Comparison of ENCODE assay signal across 12 cellular contexts in genomic region chr4:38760915-38761314, GRCh38. TPM values are rescaled to one million over a fixed set of nuclear protein-coding genes. Genes with fewer than 3 reads are reported as not detected.
DNase-seq lines count a peak whose midpoint lies in the region; ATAC-seq, FAIRE-seq and TF ChIP-seq lines count a peak whose summit lies in the region.
"Had no signal": no experiment of that assay in that cellular context is flagged by ENCODE, and none has a peak within 500 bp of the region (broad histone marks: within the 10 kb centered on the region; RNA-seq: fewer than 3 reads in every experiment).

No MANE protein-coding gene starts in this region.

- no peaks in the 10 kb centered on the region for H4K20me1 ChIP-seq in HepG2 (ENCODE audit: insufficient read depth, low read length)

- no TSS peak for BruUV-seq in HepG2 (replicated peaks; lab: Mats Ljungman, UMichigan)

- H3K79me2 ChIP-seq in HepG2 (ENCODE audit: insufficient read depth, low read length), result no peaks in the 10 kb centered on the region

- no peak overlapping the region for H3K9ac ChIP-seq in liver (ENCODE audit: low read depth in 1 of 2, low read length in 2 of 2)
- no peak overlapping the region for H3K9ac ChIP-seq in HepG2 (ENCODE audit: insufficient read depth, low read depth, low read length)

- no peak overlapping the region for H2AFZ ChIP-seq in HepG2 (ENCODE audit: low read length)

- no peak for DNase-seq in HepG2 (ENCODE audit: low spot score)
- peak in 1 of 3 donors; percentile 68 for DNase-seq in Peyer's patch
- no peak for DNase-seq in upper lobe of right lung
- DNase-seq in left ventricle myocardium inferior, result no peak
- no peak for DNase-seq in NCI-H2081 treated with DMSO at 0.1 percent for 48 hours (lab: John Stamatoyannopoulos, UW)
- no peak for DNase-seq in stomach
- DNase-seq: NCI-H1436 had no signal

- H3K27me3 ChIP-seq in liver (ENCODE audit: control insufficient read depth in 4 of 4, insufficient read depth in 4 of 4, low read length in 3 of 4) (no peaks in the 10 kb centered on the region), HepG2 (ENCODE audit: control insufficient read depth in 1 of 2, insufficient read depth in 2 of 2, low read length in 2 of 2) (peaks cover 0 to 12% of the 10 kb centered on the region in 2 experiments; a peak in 2 of 5 replicates), Peyer's patch (no peaks in the 10 kb centered on the region), upper lobe of right lung (no peaks in the 10 kb centered on the region), left ventricle myocardium inferior (ENCODE audit: low read depth) (no peaks in the 10 kb centered on the region), stomach (no peaks in the 10 kb centered on the region)
- H3K27me3 ChIP-seq: breast epithelium, sigmoid colon had no signal

- POLR2A ChIA-PET in HepG2 (lab: Yijun Ruan, JAX), result no interaction called here

- in situ Hi-C loops in HepG2 (cut with HindIII; ENCODE audit: extremely low pct_ligation_motif_present, low pct_unique_long_range_greater_than_20kb), result loop anchor here (25.0 kb wide), 1 partner anchor 376 kb away; no protein-coding TSS in a partner anchor

- H3K36me3 ChIP-seq in liver (ENCODE audit: control insufficient read depth in 4 of 4, insufficient read depth in 3 of 4, low read depth in 1 of 4, low read length in 3 of 4) (no peaks in the 10 kb centered on the region), HepG2 (replicated peaks in 1 of 2; ENCODE audit: control insufficient read depth in 1 of 2, insufficient read depth in 2 of 2, low read length in 2 of 2) (no peaks in the 10 kb centered on the region), Peyer's patch (no peaks in the 10 kb centered on the region), upper lobe of right lung (no peaks in the 10 kb centered on the region), left ventricle myocardium inferior (no peaks in the 10 kb centered on the region), stomach (no peaks in the 10 kb centered on the region)
- H3K36me3 ChIP-seq: breast epithelium, sigmoid colon had no signal

- H3K4me1 ChIP-seq in liver (ENCODE audit: control insufficient read depth in 4 of 4, insufficient read depth in 4 of 4, low read length in 3 of 4), result peaks cover 0 to 3% (median 1%) of the 10 kb centered on the region in 4 donors
- no peaks in the 10 kb centered on the region for H3K4me1 ChIP-seq in HepG2 (ENCODE audit: insufficient read depth, low read length)
- H3K4me1 ChIP-seq in Peyer's patch, result no peaks in the 10 kb centered on the region
- peaks cover 4% of the 10 kb centered on the region for H3K4me1 ChIP-seq in upper lobe of right lung
- peaks cover 7% of the 10 kb centered on the region for H3K4me1 ChIP-seq in left ventricle myocardium inferior
- H3K4me1 ChIP-seq in stomach, result peaks cover 0 to 6% (median 5%) of the 10 kb centered on the region in 4 donors
- H3K4me1 ChIP-seq: breast epithelium had no signal

- WGBS in liver, result 94% methylated on average over 5 of the region's 5 CpGs
- 62% methylated on average over 5 of the region's 5 CpGs for WGBS in HepG2 (ENCODE audit: low lambda C conversion rate)
- 86 to 95% (median 93%) methylated on average over 5 of the region's 5 CpGs for WGBS in stomach, 5 donors

- H3K4me3 ChIP-seq in liver (ENCODE audit: low read depth in 1 of 3, low read length in 3 of 3) (no peak overlapping the region), HepG2 (replicated peaks in 1 of 3; ENCODE audit: insufficient read depth in 1 of 3, low read depth in 2 of 3, low read length in 3 of 3) (no peak overlapping the region), Peyer's patch (peak overlapping the region in 1 of 4 donors; percentile 13), upper lobe of right lung (no peak overlapping the region), left ventricle myocardium inferior (no peak overlapping the region), stomach (no peak overlapping the region)
- H3K4me3 ChIP-seq: breast epithelium, sigmoid colon had no signal

- TF ChIP-seq CTCF in liver (IDR thresholded peaks at IDR 0.05; ENCODE audit: low read depth, low read length, missing input control), result no peak
- TF ChIP-seq CTCF in HepG2 (CRISPR knock-in tag; IDR thresholded peaks at IDR 0.05), result no peak
- TF ChIP-seq CTCF in Peyer's patch (IDR thresholded peaks at IDR 0.05), result peak in 1 of 6 experiments; percentile 26
- TF ChIP-seq CTCF in upper lobe of right lung (IDR thresholded peaks at IDR 0.05), result no peak
- TF ChIP-seq CTCF in left ventricle myocardium inferior (IDR thresholded peaks at IDR 0.05; ENCODE audit: borderline replicate concordance), result no peak
- TF ChIP-seq CTCF in stomach (IDR thresholded peaks at IDR 0.05), result no peak

- CTCF ChIA-PET in HepG2 (lab: Yijun Ruan, JAX; ENCODE audit: low intra/inter-chr PET ratio, low total read pairs), result no interaction called here

- TF ChIP-seq EP300 in HepG2 (IDR thresholded peaks at IDR 0.05; ENCODE audit: low read depth in 2 of 2, low read length in 2 of 2), result no peak
- no peak for TF ChIP-seq EP300 in HepG2 (CRISPR knock-in tag; IDR thresholded peaks at IDR 0.05; ENCODE audit: borderline replicate concordance)
- TF ChIP-seq EP300 in stomach (IDR thresholded peaks at IDR 0.05), result no peak

- no peak for ATAC-seq in HepG2
- peak; percentile 36 for ATAC-seq in HG02759 (IDR thresholded peaks at IDR 0.05; ENCODE audit: unreplicated experiment)
- no peak for ATAC-seq in upper lobe of right lung

- intact Hi-C loops in HepG2 (cut with micrococcal nuclease; ENCODE audit: unreplicated experiment) (no loop called here), upper lobe of right lung (cut with DNase I) (no loop called here), left ventricle myocardium inferior (cut with micrococcal nuclease) (no loop called here), stomach (cut with DNase I; ENCODE audit: low total_unique reads) (loop anchor here (10.0 kb wide), 2 partner anchors 94 to 374 kb away; partner anchors contain the start of gene TLR6)

- TF ChIP-seq RAD21 in liver (IDR thresholded peaks at IDR 0.05), result no peak
- TF ChIP-seq RAD21 in HepG2 (CRISPR knock-in tag; IDR thresholded peaks at IDR 0.05), result no peak

- TF ChIP-seq POLR2A in HepG2 (IDR thresholded peaks at IDR 0.05; ENCODE audit: insufficient read depth in 1 of 2, low read depth in 2 of 2, low read length in 2 of 2) (no peak), Peyer's patch (IDR thresholded peaks at IDR 0.05) (no peak), stomach (IDR thresholded peaks at IDR 0.05) (no peak)

- no peak overlapping the region for H3K4me2 ChIP-seq in HepG2 (ENCODE audit: low read depth, low read length)

- no peak for FAIRE-seq in HepG2 (lab: Jason Lieb, UNC)

- H3K27ac ChIP-seq in liver (ENCODE audit: low read depth in 1 of 2, low read length in 2 of 2) (peak overlapping the region; percentile 16 to 38), HepG2 (ENCODE audit: extremely low read length, insufficient read depth, low read length) (no peak overlapping the region), Peyer's patch (peak overlapping the region in 3 of 4 donors; percentile 42 to 79 (median 58)), upper lobe of right lung (peak overlapping the region; percentile 58), left ventricle myocardium inferior (replicated peaks) (no peak overlapping the region), stomach (peak overlapping the region in 2 of 5 donors; percentile 60 to 62)
- H3K27ac ChIP-seq: breast epithelium, RWPE1 had no signal

- no peaks in the 10 kb centered on the region for H3K9me3 ChIP-seq in liver (ENCODE audit: control insufficient read depth in 4 of 4, low read length in 3 of 4)
- no peaks in the 10 kb centered on the region for H3K9me3 ChIP-seq in HepG2 (ENCODE audit: low read length)
- no peaks in the 10 kb centered on the region for H3K9me3 ChIP-seq in Peyer's patch
- no peaks in the 10 kb centered on the region for H3K9me3 ChIP-seq in upper lobe of right lung
- H3K9me3 ChIP-seq in left ventricle myocardium inferior (replicated peaks), result no peaks in the 10 kb centered on the region
- no peaks in the 10 kb centered on the region for H3K9me3 ChIP-seq in stomach
- H3K9me3 ChIP-seq: breast epithelium, sigmoid colon had no signal

RNA-seq across cellular contexts. Expression of gene TLR10, which starts 21.9 kb away (rescaled TPM):
- 1 to 10 TPM in 1 of 2 donors, under 1 TPM in 1; 0.17 to 1.9 TPM for total RNA-seq in liver
- polyA plus RNA-seq in liver, result under 1 TPM; 0.02 to 0.06 TPM
- total RNA-seq in HepG2 (2016; rRNA removed; fragmentation: Illumina TruSeq; extraction: Trizol), result not detected in 2 replicates
- not detected in 2 replicates for total RNA-seq in HepG2 (2016; cell fraction: cytosol; rRNA removed; fragmentation: Illumina TruSeq; extraction: Trizol; ENCODE audit: low read depth)
- total RNA-seq in HepG2 (2016; cell fraction: insoluble cytoplasmic fraction; rRNA removed; fragmentation: Illumina TruSeq; extraction: Trizol), result not detected in 2 replicates
- not detected in 2 replicates for total RNA-seq in HepG2 (2016; cell fraction: membrane; rRNA removed; fragmentation: Illumina TruSeq; extraction: Trizol)
- total RNA-seq in HepG2 (2016; cell fraction: nucleus; rRNA removed; fragmentation: Illumina TruSeq; extraction: Trizol), result not detected in 2 replicates
- not detected in 2 replicates for polyA plus RNA-seq in HepG2 (2011; rRNA removed)
- polyA plus RNA-seq in HepG2 (2011; cell fraction: cytosol; rRNA removed), result not detected in 2 replicates
- 0.03 TPM in 1 of 2 replicates, not detected in the other for polyA plus RNA-seq in HepG2 (2011; cell fraction: nucleus; rRNA removed)
- polyA plus RNA-seq in HepG2 (2012), result not detected in 2 replicates
- not detected in 2 replicates for polyA plus RNA-seq in HepG2 (2016; cell fraction: cytosol; fragmentation: Illumina TruSeq; extraction: Trizol; ENCODE audit: low read depth)
- polyA plus RNA-seq in HepG2 (2016; cell fraction: insoluble cytoplasmic fraction; fragmentation: Illumina TruSeq; extraction: Trizol; ENCODE audit: low read depth), result not detected in 2 replicates
- not detected in 2 replicates for polyA plus RNA-seq in HepG2 (2016; cell fraction: membrane; fragmentation: Illumina TruSeq; extraction: Trizol; ENCODE audit: low read depth)
- polyA plus RNA-seq in HepG2 (2016; cell fraction: nucleus; fragmentation: Illumina TruSeq; extraction: Trizol; ENCODE audit: insufficient read depth, low read depth), result not detected in 2 replicates
- polyA minus RNA-seq in HepG2 (2011; rRNA and poly(A)+ RNA removed; ENCODE audit: low replicate concordance), result not detected in 2 replicates
- polyA minus RNA-seq in HepG2 (2011; cell fraction: cytosol; rRNA and poly(A)+ RNA removed), result not detected in 2 replicates
- polyA minus RNA-seq in HepG2 (2011; cell fraction: nucleus; rRNA and poly(A)+ RNA removed), result not detected in 2 replicates
- 10 to 100 TPM in 1 of 4 donors, 1 to 10 TPM in 1, not detected in 2; 2.0 to 37.1 TPM for total RNA-seq in Peyer's patch
- 0.78 TPM for total RNA-seq in upper lobe of right lung
- not detected for total RNA-seq in left ventricle myocardium inferior
- total RNA-seq in stomach, result 1 to 10 TPM in 1 of 5 donors, under 1 TPM in 1, not detected in 3; 0.72 to 1.1 TPM
- polyA plus RNA-seq in stomach, result under 1 TPM in 2 of 3 donors, not detected in 1; 0.15 to 0.60 TPM

RNA-seq across cellular contexts. Expression of gene TLR1, which starts 43.7 kb away (rescaled TPM):
- total RNA-seq in liver (1 to 10 TPM; 9.5 to 10.0 TPM), HepG2 (2016; rRNA removed; fragmentation: Illumina TruSeq; extraction: Trizol) (0.11 TPM in 1 of 2 replicates, not detected in the other), Peyer's patch (10 to 100 TPM in 2 of 4 donors, 1 to 10 TPM in 2; 2.3 to 33.8 (median 8.5) TPM), upper lobe of right lung (26.4 TPM), left ventricle myocardium inferior (3.5 TPM), stomach (10 to 100 TPM in 1 of 5 donors, 1 to 10 TPM in 3, not detected in 1; 5.3 to 37.4 (median 6.9) TPM)
- polyA plus RNA-seq in liver (1 to 10 TPM; 2.7 to 3.3 TPM), HepG2 (2011; rRNA removed) (0.08 TPM in 2 replicates), stomach (1 to 10 TPM; 1.2 to 2.9 (median 1.5) TPM)
- total RNA-seq in HepG2 (2016; cell fraction: cytosol; rRNA removed; fragmentation: Illumina TruSeq; extraction: Trizol; ENCODE audit: low read depth), result not detected in 2 replicates
- total RNA-seq in HepG2 (2016; cell fraction: insoluble cytoplasmic fraction; rRNA removed; fragmentation: Illumina TruSeq; extraction: Trizol), result 0.19 and 0.21 TPM in 2 replicates
- 0.09 TPM in 1 of 2 replicates, not detected in the other for total RNA-seq in HepG2 (2016; cell fraction: membrane; rRNA removed; fragmentation: Illumina TruSeq; extraction: Trizol)
- total RNA-seq in HepG2 (2016; cell fraction: nucleus; rRNA removed; fragmentation: Illumina TruSeq; extraction: Trizol), result 0.19 and 0.43 TPM in 2 replicates
- 0.04 and 0.09 TPM in 2 replicates for polyA plus RNA-seq in HepG2 (2011; cell fraction: cytosol; rRNA removed)
- polyA plus RNA-seq in HepG2 (2011; cell fraction: nucleus; rRNA removed), result 0.05 and 0.07 TPM in 2 replicates
- 0.20 and 0.23 TPM in 2 replicates for polyA plus RNA-seq in HepG2 (2012)
- polyA plus RNA-seq in HepG2 (2016; cell fraction: cytosol; fragmentation: Illumina TruSeq; extraction: Trizol; ENCODE audit: low read depth), result not detected in 2 replicates
- not detected in 2 replicates for polyA plus RNA-seq in HepG2 (2016; cell fraction: insoluble cytoplasmic fraction; fragmentation: Illumina TruSeq; extraction: Trizol; ENCODE audit: low read depth)
- polyA plus RNA-seq in HepG2 (2016; cell fraction: membrane; fragmentation: Illumina TruSeq; extraction: Trizol; ENCODE audit: low read depth), result 0.18 TPM in 1 of 2 replicates, not detected in the other
- not detected in 2 replicates for polyA plus RNA-seq in HepG2 (2016; cell fraction: nucleus; fragmentation: Illumina TruSeq; extraction: Trizol; ENCODE audit: insufficient read depth, low read depth)
- polyA minus RNA-seq in HepG2 (2011; rRNA and poly(A)+ RNA removed; ENCODE audit: low replicate concordance), result 0.07 TPM in 1 of 2 replicates, not detected in the other
- not detected in 2 replicates for polyA minus RNA-seq in HepG2 (2011; cell fraction: cytosol; rRNA and poly(A)+ RNA removed)
- 0.39 and 0.87 TPM in 2 replicates for polyA minus RNA-seq in HepG2 (2011; cell fraction: nucleus; rRNA and poly(A)+ RNA removed)

Comparison
In these comparisons a context has a peak if more than half of its experiments do, and no peak if none do; other contexts are left out.
1. H3K27ac ChIP-seq: peak in liver (2 of 2), Peyer's patch (3 of 4) and upper lobe of right lung (single experiment); none in HepG2 (single experiment) and left ventricle myocardium inferior (single experiment).